ENCODE assay signal across 10 cellular contexts in the genomic region with DNA sequence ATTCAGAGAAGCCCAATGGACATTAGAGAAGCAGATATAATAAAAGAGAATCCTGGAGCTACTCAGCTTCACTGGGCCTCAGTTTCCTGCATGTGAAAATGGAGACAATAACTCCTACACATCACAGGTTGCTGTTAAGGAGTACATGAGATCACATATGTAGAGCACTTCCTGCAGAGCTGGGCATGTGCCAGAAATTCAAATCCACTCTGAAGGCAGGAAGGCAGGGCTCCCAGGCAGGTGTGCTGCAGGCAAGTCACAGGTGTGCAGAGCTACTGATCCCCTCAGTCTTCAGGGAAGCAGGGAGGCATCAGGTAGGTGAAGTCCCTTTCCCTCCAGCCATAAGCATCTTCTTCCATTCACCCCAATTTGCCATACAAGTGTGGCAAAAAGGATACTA. TPM values are rescaled to one million over a fixed set of nuclear protein-coding genes. Genes with fewer than 3 reads are reported as not detected.
A peak's percentile ranks its signal among the peaks of the same experiment; 100 is the strongest.
DNase-seq lines count a peak whose midpoint lies in the region; FAIRE-seq and TF ChIP-seq lines count a peak whose summit lies in the region.
"Had no signal": no experiment of that assay in that cellular context is flagged by ENCODE, and none has a peak within 500 bp of the region (broad histone marks: within the 10 kb centered on the region; RNA-seq: fewer than 3 reads in every experiment).

No MANE protein-coding gene starts in this region.

- H3K4me1 ChIP-seq in small intestine (ENCODE audit: control insufficient read depth in 2 of 2, insufficient read depth in 1 of 2, low read depth in 1 of 2, low read length in 1 of 2), result no peaks in the 10 kb centered on the region
- H3K4me1 ChIP-seq in tibial nerve, result peaks cover 0 to 9% (median 0%) of the 10 kb centered on the region in 4 donors

- H3K36me3 Mint-ChIP-seq in activated CD4-positive, alpha-beta T cell treated with anti-CD3 and anti-CD28 coated beads, Interleukin-2, amount 10 ng/mL, durations not matched to agents 24 days and 14 days (ENCODE audit: low read depth), result no peaks in the 10 kb centered on the region
- H3K36me3 Mint-ChIP-seq: T-cell had no signal

- H3K27ac ChIP-seq in small intestine (ENCODE audit: low read depth in 1 of 2, low read length in 1 of 2) (no peak overlapping the region), tibial nerve (peak overlapping the region in 2 of 4 donors; percentile 29 to 52)

- TF ChIP-seq CTCF in tibial nerve (IDR thresholded peaks at IDR 0.05), result no peak

- intact Hi-C loops in activated CD4-positive, alpha-beta T cell treated with anti-CD3 and anti-CD28 coated beads, Interleukin-2, amount 10 ng/mL, durations not matched to agents 24 days and 14 days (cut with micrococcal nuclease), result loop anchor here (10.0 kb wide), 1 partner anchor 610 kb away; no protein-coding TSS in a partner anchor

- no peak overlapping the region for H3K27ac Mint-ChIP-seq in activated CD4-positive, alpha-beta T cell treated with anti-CD3 and anti-CD28 coated beads, Interleukin-2, amount 10 ng/mL, durations not matched to agents 24 days and 14 days

- H3K27me3 Mint-ChIP-seq in activated CD4-positive, alpha-beta T cell treated with anti-CD3 and anti-CD28 coated beads, Interleukin-2, amount 10 ng/mL, durations not matched to agents 24 days and 14 days, result no peaks in the 10 kb centered on the region
- H3K27me3 Mint-ChIP-seq: T-cell had no signal

- no peak overlapping the region for H3K4me3 ChIP-seq in small intestine (ENCODE audit: low read depth in 1 of 2, low read length in 2 of 2)
- H3K4me3 ChIP-seq in tibial nerve, result no peak overlapping the region
- H3K4me3 ChIP-seq: uterus had no signal

- H3K9me3 Mint-ChIP-seq in activated CD4-positive, alpha-beta T cell treated with anti-CD3 and anti-CD28 coated beads, Interleukin-2, amount 10 ng/mL, durations not matched to agents 24 days and 14 days, result no peaks in the 10 kb centered on the region
- H3K9me3 Mint-ChIP-seq: T-cell had no signal

- peaks cover 26% of the 10 kb centered on the region for H3K4me1 Mint-ChIP-seq in activated CD4-positive, alpha-beta T cell treated with anti-CD3 and anti-CD28 coated beads, Interleukin-2, amount 10 ng/mL, durations not matched to agents 24 days and 14 days

- no peak overlapping the region for H3K4me3 Mint-ChIP-seq in activated CD4-positive, alpha-beta T cell treated with anti-CD3 and anti-CD28 coated beads, Interleukin-2, amount 10 ng/mL, durations not matched to agents 24 days and 14 days

- H3K36me3 ChIP-seq in small intestine (ENCODE audit: control insufficient read depth in 2 of 2, insufficient read depth in 2 of 2, low read length in 2 of 2) (peaks cover 3 to 12% of the 10 kb centered on the region in 2 donors), tibial nerve (peaks cover 0 to 82% (median 0%) of the 10 kb centered on the region in 3 donors)
- H3K36me3 ChIP-seq: uterus had no signal

- TF ChIP-seq POLR2A in tibial nerve (IDR thresholded peaks at IDR 0.05), result no peak

- H3K9me3 ChIP-seq in small intestine (ENCODE audit: control insufficient read depth, low read depth), result no peaks in the 10 kb centered on the region
- H3K9me3 ChIP-seq in tibial nerve, result no peaks in the 10 kb centered on the region
- H3K9me3 ChIP-seq: uterus had no signal

- DNase-seq in activated CD4-positive, alpha-beta T cell treated with anti-CD3 and anti-CD28 coated beads, Interleukin-2, amount 10 ng/mL, durations not matched to agents 24 days and 14 days, result peak; percentile 63
- DNase-seq in activated CD4-positive, alpha-beta T cell treated with anti-CD3 and anti-CD28 coated beads, Interleukin-2, amount 50 U/mL, for 4 hours, result no peak
- DNase-seq in NCI-H1105 (lab: John Stamatoyannopoulos, UW) (peak; percentile 47), T follicular helper cell (ENCODE audit: low read depth) (peak; percentile 2), small intestine (peak; percentile 22), anterior cingulate cortex (lab: John Stamatoyannopoulos, UW) (no peak), tibial nerve (ENCODE audit: low spot score in 2 of 2) (no peak)
- no peak for DNase-seq in activated CD8-positive, alpha-beta memory T cell treated with anti-CD3 and anti-CD28 coated beads, Interleukin-2, amount 50 U/mL, for 48 hours

- no peaks in the 10 kb centered on the region for H3K27me3 ChIP-seq in small intestine (ENCODE audit: control insufficient read depth in 2 of 2, insufficient read depth in 2 of 2, low read length in 2 of 2)
- no peaks in the 10 kb centered on the region for H3K27me3 ChIP-seq in tibial nerve
- H3K27me3 ChIP-seq: uterus had no signal

- FAIRE-seq in small intestine (lab: Jason Lieb, UNC), result no peak

- no peak for TF ChIP-seq EP300 in tibial nerve (IDR thresholded peaks at IDR 0.05)

RNA-seq across cellular contexts. Expression of a gene that starts 48.0 kb away (rescaled TPM):
- 8.0 and 8.1 TPM in 2 replicates for total RNA-seq in activated CD4-positive, alpha-beta T cell treated with anti-CD3 and anti-CD28 coated beads, Interleukin-2, amount 10 ng/mL, durations not matched to agents 24 days and 14 days
- polyA plus RNA-seq in small intestine, result 10 to 100 TPM; 40.5 to 80.5 (median 75.8) TPM
- 100 to 1,000 TPM; 331 to 417 (median 368) TPM for total RNA-seq in tibial nerve

Comparison
In these comparisons a context has a peak if more than half of its experiments do, and no peak if none do; other contexts are left out.
1. DNase-seq: peak in activated CD4-positive, alpha-beta T cell treated with anti-CD3 and anti-CD28 coated beads, Interleukin-2, amount 10 ng/mL, durations not matched to agents 24 days and 14 days (single experiment), NCI-H1105 (single experiment), T follicular helper cell (single experiment) and small intestine (single experiment); none in activated CD4-positive, alpha-beta T cell treated with anti-CD3 and anti-CD28 coated beads, Interleukin-2, amount 50 U/mL, for 4 hours (0 of 2), anterior cingulate cortex (0 of 58), tibial nerve (0 of 2) and activated CD8-positive, alpha-beta memory T cell treated with anti-CD3 and anti-CD28 coated beads, Interleukin-2, amount 50 U/mL, for 48 hours (single experiment).
2. RNA of a gene that starts 48.0 kb away (total RNA-seq): 331 to 417 TPM in tibial nerve; 8.0 to 8.1 TPM in activated CD4-positive, alpha-beta T cell treated with anti-CD3 and anti-CD28 coated beads, Interleukin-2, amount 10 ng/mL, durations not matched to agents 24 days and 14 days; every median in the first group is over 10 times any median in the second.